In the genomic region with DNA sequence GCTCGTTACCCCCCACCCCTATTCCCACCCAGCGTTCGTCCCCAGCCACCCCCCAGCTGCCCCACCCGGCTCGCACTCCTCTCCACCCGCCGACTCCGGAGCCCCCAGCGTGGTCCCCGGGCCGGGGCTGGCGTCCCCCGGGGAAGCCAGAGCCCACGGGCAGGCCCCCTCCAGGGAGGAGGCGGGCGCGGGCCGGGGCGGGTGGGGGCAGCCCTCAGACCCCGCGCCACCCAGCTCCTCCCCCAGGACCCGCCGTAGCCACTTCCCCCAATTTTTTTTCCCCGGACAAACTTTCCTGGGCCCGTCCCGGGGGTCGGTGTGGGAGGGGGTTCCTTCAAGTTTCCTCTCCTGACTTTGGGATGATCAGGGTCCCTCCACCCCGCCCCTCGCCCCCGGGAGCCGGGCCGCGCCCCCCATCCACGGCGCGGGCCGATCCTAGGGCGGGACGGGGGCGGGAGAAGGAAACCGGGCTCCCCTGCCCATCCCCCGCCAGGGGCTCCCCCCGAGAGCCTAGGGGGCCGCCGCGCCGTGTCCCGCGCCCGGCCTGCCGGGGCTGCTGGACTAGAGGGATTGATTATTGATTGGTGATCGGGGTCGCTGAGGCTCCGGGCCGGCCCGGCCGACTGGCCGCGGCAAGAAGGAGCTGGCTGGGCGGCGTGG, we compare ENCODE assay signal across 1 cellular context.
A peak's percentile ranks its signal among the peaks of the same experiment; 100 is the strongest.
TF ChIP-seq lines count a peak whose summit lies in the region.

No MANE protein-coding gene starts in this region.

TF ChIP-seq in HEK293, 187 proteins besides CTCF, POLR2A, EP300 and RAD21 (continued from another document and continues in another):
- TF ChIP-seq ZBTB44 (tag by site-specific recombination; IDR thresholded peaks at IDR 0.05) (no peak; the same call in 1 of the 2 replicates), KLF8 (tag by site-specific recombination; IDR thresholded peaks at IDR 0.05) (peak; percentile 94), ZNF677 (tag by site-specific recombination; IDR thresholded peaks at IDR 0.05) (no peak), ZNF302 (tag by site-specific recombination; IDR thresholded peaks at IDR 0.05; ENCODE audit: low read depth) (no peak), GLI2 (tag by site-specific recombination; IDR thresholded peaks at IDR 0.05; ENCODE audit: borderline replicate concordance, low read depth) (0 out of 2 replicates have a peak, but pooled peaks have one; percentile 6), TRIM28 (IDR thresholded peaks at IDR 0.05; ENCODE audit: borderline replicate concordance, low read length) (no peak), ZNF544 (tag by site-specific recombination; IDR thresholded peaks at IDR 0.05) (no peak), ZNF391 (tag by site-specific recombination; IDR thresholded peaks at IDR 0.05; ENCODE audit: borderline replicate concordance, low read depth) (no peak), ZNF10 (tag by site-specific recombination; IDR thresholded peaks at IDR 0.05) (no peak), ZBTB10 (tag by site-specific recombination; IDR thresholded peaks at IDR 0.05) (peak; percentile 57), ZNF157 (tag by site-specific recombination; IDR thresholded peaks at IDR 0.05) (no peak), OVOL3 (tag by site-specific recombination; IDR thresholded peaks at IDR 0.05) (no peak), ZSCAN23 (tag by site-specific recombination; IDR thresholded peaks at IDR 0.05) (no peak), OSR2 (tag by site-specific recombination; IDR thresholded peaks at IDR 0.05) (no peak), ZBTB48 (tag by site-specific recombination; IDR thresholded peaks at IDR 0.05) (peak; percentile 17; the same call in 1 of the 2 replicates), IKZF3 (tag by site-specific recombination; IDR thresholded peaks at IDR 0.05) (peak; percentile 74), ZNF473 (tag by site-specific recombination; IDR thresholded peaks at IDR 0.05) (no peak), ZNF423 (tag by site-specific recombination; IDR thresholded peaks at IDR 0.05) (no peak), KLF9 (tag by site-specific recombination; IDR thresholded peaks at IDR 0.05; ENCODE audit: low read depth) (peak; percentile 86), SP7 (tag by site-specific recombination; IDR thresholded peaks at IDR 0.05) (peak; percentile 46; the same call in 1 of the 2 replicates), RBAK (tag by site-specific recombination; IDR thresholded peaks at IDR 0.05) (no peak), SALL2 (tag by site-specific recombination; IDR thresholded peaks at IDR 0.05; ENCODE audit: borderline replicate concordance) (no peak), ZNF433 (tag by site-specific recombination; IDR thresholded peaks at IDR 0.05; ENCODE audit: low read depth) (no peak), ZNF214 (tag by site-specific recombination; IDR thresholded peaks at IDR 0.05; ENCODE audit: borderline replicate concordance) (no peak), ZNF654 (tag by site-specific recombination; IDR thresholded peaks at IDR 0.05; ENCODE audit: low read depth) (no peak), ZNF791 (tag by site-specific recombination; IDR thresholded peaks at IDR 0.05) (no peak), ZNF398 (tag by site-specific recombination; IDR thresholded peaks at IDR 0.05) (peak; percentile 96), ZNF140 (tag by site-specific recombination; IDR thresholded peaks at IDR 0.05) (no peak), ZIC2 (tag by site-specific recombination; IDR thresholded peaks at IDR 0.05) (peak; percentile 69), KLF10 (tag by site-specific recombination; IDR thresholded peaks at IDR 0.05) (peak; percentile 85; the same call in 1 of the 2 replicates), ZNF2 (tag by site-specific recombination; IDR thresholded peaks at IDR 0.05) (no peak), ZNF280D (tag by site-specific recombination; IDR thresholded peaks at IDR 0.05) (no peak), ZNF184 (tag by site-specific recombination; IDR thresholded peaks at IDR 0.05) (no peak), ZBTB6 (tag by site-specific recombination; IDR thresholded peaks at IDR 0.05) (no peak), ZNF24 (tag by site-specific recombination; IDR thresholded peaks at IDR 0.05) (no peak), KLF1 (tag by site-specific recombination; IDR thresholded peaks at IDR 0.05) (peak; percentile 76), PRDM6 (tag by site-specific recombination; IDR thresholded peaks at IDR 0.05) (no peak), ZNF529 (tag by site-specific recombination; IDR thresholded peaks at IDR 0.05; ENCODE audit: insufficient replicate concordance) (no peak), ZBTB20 (tag by site-specific recombination; IDR thresholded peaks at IDR 0.05) (peak; percentile 74; the same call in 1 of the 2 replicates), ZFP69B (tag by site-specific recombination; IDR thresholded peaks at IDR 0.05) (0 out of 2 replicates have a peak, but pooled peaks have one; percentile 28), MZF1 (tag by site-specific recombination; IDR thresholded peaks at IDR 0.05; ENCODE audit: borderline replicate concordance) (no peak), GLIS1 (tag by site-specific recombination; IDR thresholded peaks at IDR 0.05) (peak; percentile 79), ZNF561 (tag by site-specific recombination; IDR thresholded peaks at IDR 0.05; ENCODE audit: borderline replicate concordance) (peak; percentile 76; the same call in 1 of the 2 replicates), ZFP41 (tag by site-specific recombination; IDR thresholded peaks at IDR 0.05; ENCODE audit: borderline replicate concordance) (no peak), ZNF394 (tag by site-specific recombination; IDR thresholded peaks at IDR 0.05; ENCODE audit: borderline replicate concordance) (no peak)
- TF ChIP-seq, protein P1, sequence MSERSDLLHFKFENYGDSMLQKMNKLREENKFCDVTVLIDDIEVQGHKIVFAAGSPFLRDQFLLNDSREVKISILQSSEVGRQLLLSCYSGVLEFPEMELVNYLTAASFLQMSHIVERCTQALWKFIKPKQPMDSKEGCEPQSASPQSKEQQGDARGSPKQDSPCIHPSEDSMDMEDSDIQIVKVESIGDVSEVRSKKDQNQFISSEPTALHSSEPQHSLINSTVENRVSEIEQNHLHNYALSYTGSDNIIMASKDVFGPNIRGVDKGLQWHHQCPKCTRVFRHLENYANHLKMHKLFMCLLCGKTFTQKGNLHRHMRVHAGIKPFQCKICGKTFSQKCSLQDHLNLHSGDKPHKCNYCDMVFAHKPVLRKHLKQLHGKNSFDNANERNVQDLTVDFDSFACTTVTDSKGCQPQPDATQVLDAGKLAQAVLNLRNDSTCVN (tag by site-specific recombination; optimal IDR thresholded peaks at IDR 0.05): peak; percentile 64
- TF ChIP-seq, protein P2, sequence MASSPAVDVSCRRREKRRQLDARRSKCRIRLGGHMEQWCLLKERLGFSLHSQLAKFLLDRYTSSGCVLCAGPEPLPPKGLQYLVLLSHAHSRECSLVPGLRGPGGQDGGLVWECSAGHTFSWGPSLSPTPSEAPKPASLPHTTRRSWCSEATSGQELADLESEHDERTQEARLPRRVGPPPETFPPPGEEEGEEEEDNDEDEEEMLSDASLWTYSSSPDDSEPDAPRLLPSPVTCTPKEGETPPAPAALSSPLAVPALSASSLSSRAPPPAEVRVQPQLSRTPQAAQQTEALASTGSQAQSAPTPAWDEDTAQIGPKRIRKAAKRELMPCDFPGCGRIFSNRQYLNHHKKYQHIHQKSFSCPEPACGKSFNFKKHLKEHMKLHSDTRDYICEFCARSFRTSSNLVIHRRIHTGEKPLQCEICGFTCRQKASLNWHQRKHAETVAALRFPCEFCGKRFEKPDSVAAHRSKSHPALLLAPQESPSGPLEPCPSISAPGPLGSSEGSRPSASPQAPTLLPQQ (tag by site-specific recombination; IDR thresholded peaks at IDR 0.05): peak; percentile 56
- TF ChIP-seq, protein P3, sequence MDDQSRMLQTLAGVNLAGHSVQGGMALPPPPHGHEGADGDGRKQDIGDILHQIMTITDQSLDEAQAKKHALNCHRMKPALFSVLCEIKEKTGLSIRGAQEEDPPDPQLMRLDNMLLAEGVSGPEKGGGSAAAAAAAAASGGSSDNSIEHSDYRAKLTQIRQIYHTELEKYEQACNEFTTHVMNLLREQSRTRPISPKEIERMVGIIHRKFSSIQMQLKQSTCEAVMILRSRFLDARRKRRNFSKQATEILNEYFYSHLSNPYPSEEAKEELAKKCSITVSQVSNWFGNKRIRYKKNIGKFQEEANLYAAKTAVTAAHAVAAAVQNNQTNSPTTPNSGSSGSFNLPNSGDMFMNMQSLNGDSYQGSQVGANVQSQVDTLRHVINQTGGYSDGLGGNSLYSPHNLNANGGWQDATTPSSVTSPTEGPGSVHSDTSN (CRISPR knock-in tag; IDR thresholded peaks at IDR 0.05): no peak
